Comparison of ENCODE assay signal across 1 cellular context in the genomic region with DNA sequence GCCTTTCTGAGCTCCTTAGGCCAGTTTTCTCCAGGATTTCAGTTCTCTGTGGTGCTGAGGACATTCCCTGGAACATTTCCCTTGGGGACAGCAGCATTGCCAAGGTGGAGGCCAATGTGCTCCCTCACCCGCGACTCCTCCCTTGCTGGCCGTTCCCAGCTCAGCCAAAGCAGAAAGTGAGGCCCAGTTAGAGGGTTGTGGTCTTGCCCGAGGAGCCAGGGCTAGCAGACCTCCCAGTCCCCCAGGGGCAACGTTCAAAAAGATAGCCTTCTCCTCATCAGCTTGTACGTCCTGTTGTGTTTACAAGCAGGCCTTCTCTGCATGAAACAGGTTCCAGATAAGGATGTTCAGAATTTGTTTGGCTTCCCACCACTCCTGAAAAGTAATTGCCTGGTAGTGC.
TF ChIP-seq lines count a peak whose summit lies in the region.

No MANE protein-coding gene starts in this region.

TF ChIP-seq in K562, 482 proteins besides CTCF, POLR2A, EP300 and RAD21 (continued from another document):
- TF ChIP-seq ILK (tag; IDR thresholded peaks at IDR 0.05; ENCODE audit: borderline replicate concordance, low read depth): no peak
- TF ChIP-seq ZNF197 (CRISPR knock-in tag; IDR thresholded peaks at IDR 0.05; ENCODE audit: low read depth): no peak
- TF ChIP-seq ZNF561 (CRISPR knock-in tag; conservative IDR thresholded peaks at IDR 0.05): no peak
- TF ChIP-seq DMBX1 (CRISPR knock-in tag; IDR thresholded peaks at IDR 0.05; ENCODE audit: borderline replicate concordance): peak; percentile 70; the same call in 1 of the 2 replicates
- peak; percentile 49; the same call in 1 of the 2 replicates for TF ChIP-seq TCF3 (CRISPR knock-in tag; IDR thresholded peaks at IDR 0.05)
